Comparison of ENCODE assay signal across 11 cellular contexts in genomic region chr5:59959330-59959729, GRCh38.
"Had no signal": no experiment of that assay in that cellular context is flagged by ENCODE, and none has a peak within 500 bp of the region (broad histone marks: within the 10 kb centered on the region; RNA-seq: fewer than 3 reads in every experiment).

No MANE protein-coding gene starts in this region.

- H3K9me3 ChIP-seq: HAP-1 had no signal

- DNase-seq: GM23248, GOT3, H7, H9, HCEC 1CT, HFFc6 had no signal

- H3K36me3 ChIP-seq: HAP-1 had no signal

- H3K4me3 ChIP-seq: GM23248, GM23338, HAP-1 had no signal

- H3K9ac ChIP-seq: GM23248 had no signal

- H2AFZ ChIP-seq: GM23248, GM23338 had no signal

- ATAC-seq: GM23338, HCT116 had no signal

- FAIRE-seq: H1, H54 had no signal

- H3K4me1 ChIP-seq: HAP-1 had no signal

- H3K27ac ChIP-seq: GM23248 had no signal

- H3K4me2 ChIP-seq: GM23338 had no signal
